ENCODE assay signal across 9 cellular contexts in genomic region chr17:79997004-79997673, GRCh38. TPM values are rescaled to one million over a fixed set of nuclear protein-coding genes. Genes with fewer than 3 reads are reported as not detected.
DNase-seq lines count a peak whose midpoint lies in the region; ATAC-seq, FAIRE-seq and TF ChIP-seq lines count a peak whose summit lies in the region.
"Had no signal": no experiment of that assay in that cellular context is flagged by ENCODE, and none has a peak within 500 bp of the region (broad histone marks: within the 10 kb centered on the region; RNA-seq: fewer than 3 reads in every experiment).

No MANE protein-coding gene starts in this region.

- no peak for TF ChIP-seq CTCF in HFFc6 (IDR thresholded peaks at IDR 0.05)

- intact Hi-C loops in sciatic nerve (cut with DNase I): no loop called here

- H3K36me3 Mint-ChIP-seq in T-helper 2 cell treated with Interferon-gamma antibody and Interleukin-4, amounts not matched to agents 5 μg/mL and 100 μg/mL, for 36 hours (ENCODE audit: low read depth): no peaks in the 10 kb centered on the region
- no peaks in the 10 kb centered on the region for H3K36me3 Mint-ChIP-seq in activated naive CD8-positive, alpha-beta T cell
- no peaks in the 10 kb centered on the region for H3K36me3 Mint-ChIP-seq in HFFc6 (ENCODE audit: low read depth)

- H3K9me3 Mint-ChIP-seq in T-helper 2 cell treated with Interferon-gamma antibody and Interleukin-4, amounts not matched to agents 5 μg/mL and 100 μg/mL, for 36 hours: no peaks in the 10 kb centered on the region
- no peaks in the 10 kb centered on the region for H3K9me3 Mint-ChIP-seq in activated naive CD8-positive, alpha-beta T cell (ENCODE audit: low read depth)
- H3K9me3 Mint-ChIP-seq in HFFc6: no peaks in the 10 kb centered on the region

- FAIRE-seq in GM12891 (lab: Jason Lieb, UNC): peak; percentile 76

- peak overlapping the region; percentile 96 for H3K27ac Mint-ChIP-seq in T-helper 2 cell treated with Interferon-gamma antibody and Interleukin-4, amounts not matched to agents 5 μg/mL and 100 μg/mL, for 36 hours
- peak overlapping the region; percentile 99 for H3K27ac Mint-ChIP-seq in activated naive CD8-positive, alpha-beta T cell
- H3K27ac Mint-ChIP-seq in HFFc6: no peak overlapping the region

- peaks cover 38% of the 10 kb centered on the region for H3K4me1 Mint-ChIP-seq in T-helper 2 cell treated with Interferon-gamma antibody and Interleukin-4, amounts not matched to agents 5 μg/mL and 100 μg/mL, for 36 hours (ENCODE audit: low read depth)
- H3K4me1 Mint-ChIP-seq in activated naive CD8-positive, alpha-beta T cell (ENCODE audit: low read depth): peaks cover 51% of the 10 kb centered on the region
- H3K4me1 Mint-ChIP-seq in HFFc6 (ENCODE audit: low read depth): peaks cover 19% of the 10 kb centered on the region

- TF ChIP-seq POLR2A in GM12891 (IDR thresholded peaks at IDR 0.05; ENCODE audit: low read depth, low read length): no peak

- DNase-seq in GM12891 (ENCODE audit: insufficient read length, low spot score) (no peak), sciatic nerve (ENCODE audit: low spot score) (no peak), HFFc6 (no peak), amniotic stem cell (lab: John Stamatoyannopoulos, UW) (no peak)
- DNase-seq in T-helper 2 cell treated with Interferon-gamma antibody and Interleukin-4, amounts not matched to agents 5 μg/mL and 100 μg/mL, for 36 hours (ENCODE audit: low spot score): peak; percentile 73
- DNase-seq in stimulated activated CD4-positive, alpha-beta T cell treated with anti-CD3 and anti-CD28 coated beads, Interleukin-2, amount 100 ng/mL, for 48 hours: peak; percentile 49 to 54
- DNase-seq: NCI-H526 had no signal

- ATAC-seq in sciatic nerve (no peak), GM19395 (IDR thresholded peaks at IDR 0.05; ENCODE audit: unreplicated experiment) (no peak)

- H3K27me3 Mint-ChIP-seq in T-helper 2 cell treated with Interferon-gamma antibody and Interleukin-4, amounts not matched to agents 5 μg/mL and 100 μg/mL, for 36 hours (ENCODE audit: low read depth): no peaks in the 10 kb centered on the region
- no peaks in the 10 kb centered on the region for H3K27me3 Mint-ChIP-seq in activated naive CD8-positive, alpha-beta T cell
- no peaks in the 10 kb centered on the region; the same call in 1 of the 2 replicates for H3K27me3 Mint-ChIP-seq in HFFc6 (ENCODE audit: insufficient read depth)

- peak overlapping the region; percentile 73 for H3K4me3 Mint-ChIP-seq in T-helper 2 cell treated with Interferon-gamma antibody and Interleukin-4, amounts not matched to agents 5 μg/mL and 100 μg/mL, for 36 hours
- peak overlapping the region; percentile 78 for H3K4me3 Mint-ChIP-seq in activated naive CD8-positive, alpha-beta T cell
- no peak overlapping the region for H3K4me3 Mint-ChIP-seq in HFFc6

TF ChIP-seq in GM12891, 5 proteins besides CTCF, POLR2A, EP300 and RAD21:
- no peak for TF ChIP-seq TAF1 (IDR thresholded peaks at IDR 0.05; ENCODE audit: low read depth, low read length)
- TF ChIP-seq POLR2AphosphoS5 (IDR thresholded peaks at IDR 0.05; ENCODE audit: low read depth, low read length): no peak
- no peak for TF ChIP-seq POU2F2 (IDR thresholded peaks at IDR 0.05; ENCODE audit: low read depth, low read length)
- peak; percentile 57; the same call in 1 of the 2 replicates for TF ChIP-seq SPI1 (IDR thresholded peaks at IDR 0.05; ENCODE audit: low read depth, low read length)

RNA-seq across cellular contexts. Expression of gene TBC1D16, which starts 38.5 kb away (rescaled TPM):
- 0.21 TPM for polyA plus RNA-seq in GM12891 (2012; ENCODE audit: low read depth, missing spikeins)
- 46.9 TPM for total RNA-seq in sciatic nerve
- 10 to 100 TPM; 15.1 to 25.5 (median 17.9) TPM for total RNA-seq in HFFc6 (2021; fragmentation: NEBNext Ultra II Directional; extraction: Animal tissue kit (Norgen Biotek cat#: 25700))

RNA-seq across cellular contexts. Expression of gene CCDC40, which starts 39.3 kb away (rescaled TPM):
- polyA plus RNA-seq in GM12891 (2012; ENCODE audit: low read depth, missing spikeins): 0.14 TPM
- total RNA-seq in sciatic nerve: 12.6 TPM
- total RNA-seq in HFFc6 (2021; fragmentation: NEBNext Ultra II Directional; extraction: Animal tissue kit (Norgen Biotek cat#: 25700)): 1 to 10 TPM; 1.7 to 3.2 (median 2.1) TPM

Comparison
In these comparisons a context has a peak if more than half of its experiments do, and no peak if none do; other contexts are left out.
1. DNase-seq: peak in T-helper 2 cell treated with Interferon-gamma antibody and Interleukin-4, amounts not matched to agents 5 μg/mL and 100 μg/mL, for 36 hours (single experiment) and stimulated activated CD4-positive, alpha-beta T cell treated with anti-CD3 and anti-CD28 coated beads, Interleukin-2, amount 100 ng/mL, for 48 hours (2 of 2); none in GM12891 (single experiment), sciatic nerve (single experiment), HFFc6 (single experiment) and amniotic stem cell (single experiment).